In genomic region chr6:136551103-136551502, GRCh38 we compare ENCODE assay signal across 1 cellular context.
TF ChIP-seq lines count a peak whose summit lies in the region.

No MANE protein-coding gene starts in this region.

TF ChIP-seq in K562, 482 proteins besides CTCF, POLR2A, EP300 and RAD21 (continued from another document):
- TF ChIP-seq TSHZ1 (CRISPR knock-in tag; IDR thresholded peaks at IDR 0.05) (no peak), MNT (conservative IDR thresholded peaks at IDR 0.05) (no peak), HDAC1 (IDR thresholded peaks at IDR 0.05) (no peak), PML (IDR thresholded peaks at IDR 0.05; ENCODE audit: low read length) (no peak), ZNF431 (CRISPR knock-in tag; IDR thresholded peaks at IDR 0.05) (no peak)
